ENCODE assay signal across 11 cellular contexts in genomic region chr7:136714062-136714461, GRCh38.
"Had no signal": no experiment of that assay in that cellular context is flagged by ENCODE, and none has a peak within 500 bp of the region (broad histone marks: within the 10 kb centered on the region; RNA-seq: fewer than 3 reads in every experiment).

No MANE protein-coding gene starts in this region.

- H3K4me3 Mint-ChIP-seq: GM23338, H9, HFFc6 had no signal

- ATAC-seq: GM23338, HCT116 had no signal

- H3K9me3 Mint-ChIP-seq: GM23338, H9, HFFc6 had no signal

- H3K4me1 ChIP-seq: HAP-1 had no signal

- H3K4me3 ChIP-seq: GM23248, GM23338, HAP-1 had no signal

- H3K36me3 ChIP-seq: HAP-1 had no signal

- FAIRE-seq: H1, H54 had no signal

- DNase-seq: GM23248, GOT3, H7, H9, HCEC 1CT, HFFc6 had no signal

- H3K27ac Mint-ChIP-seq: GM23338, H9, HFFc6 had no signal

- H2AFZ ChIP-seq: GM23248, GM23338 had no signal

- H3K27ac ChIP-seq: GM23248 had no signal

- H3K9ac ChIP-seq: GM23248 had no signal

- H3K9me3 ChIP-seq: HAP-1 had no signal

- H3K4me2 ChIP-seq: GM23338 had no signal
